In the genomic region with DNA sequence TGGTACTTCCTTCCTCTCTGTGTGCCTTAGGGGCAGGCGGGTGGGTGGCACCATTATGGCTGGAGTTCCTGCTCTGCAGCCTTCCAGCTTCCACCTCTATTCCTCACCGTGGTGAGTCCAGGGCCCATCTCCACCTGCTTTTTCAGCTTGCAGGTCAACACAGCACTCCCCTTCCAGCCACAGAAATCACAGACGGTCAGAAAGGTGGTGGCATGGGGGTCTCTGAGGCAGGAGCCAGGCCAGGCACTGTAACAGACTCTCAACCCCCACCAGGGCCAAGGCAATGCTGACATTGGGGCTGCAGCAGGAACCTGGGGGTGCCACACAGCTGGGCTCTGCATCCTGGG, we compare ENCODE assay signal across 20 cellular contexts. TPM values are rescaled to one million over a fixed set of nuclear protein-coding genes. Genes with fewer than 3 reads are reported as not detected.
DNase-seq lines count a peak whose midpoint lies in the region; ATAC-seq and TF ChIP-seq lines count a peak whose summit lies in the region.
"Had no signal": no experiment of that assay in that cellular context is flagged by ENCODE, and none has a peak within 500 bp of the region (broad histone marks: within the 10 kb centered on the region; RNA-seq: fewer than 3 reads in every experiment).

No MANE protein-coding gene starts in this region.

- H3K27me3 ChIP-seq in tibial nerve: no peaks in the 10 kb centered on the region
- H3K27me3 ChIP-seq: BLaER1 treated with 17β-estradiol and CSF1 and Interleukin-3, amounts not matched to agents 10 nM and 100 nM had no signal

- H3K4me1 ChIP-seq in tibial nerve: peaks cover 0 to 36% (median 12%) of the 10 kb centered on the region in 4 donors

- DNase-seq in Right ventricle myocardium superior: peak; percentile 33
- no peak for DNase-seq in left cardiac atrium
- peak; percentile 27 for DNase-seq in islet precursor cell
- peak; percentile 17 for DNase-seq in omental fat pad (ENCODE audit: low spot score)
- DNase-seq in tibial nerve (ENCODE audit: low spot score in 2 of 2): no peak
- DNase-seq in globus pallidus (ENCODE audit: low spot score): no peak
- DNase-seq in anterior cingulate cortex (lab: John Stamatoyannopoulos, UW): no peak
- DNase-seq: DMS79 treated with DMSO at 0.1 percent for 48 hours; KG1; NCI-H1436; NCI-H2029; NCI-H2171; NCI-H446; NK-92 treated with Interleukin-12 subunit alpha and Interleukin-12 subunit beta, amount 100 ng/mL, for 24 hours had no signal

- H3K4me3 ChIP-seq in tibial nerve: no peak overlapping the region
- H3K4me3 ChIP-seq: BLaER1 treated with 17β-estradiol and CSF1 and Interleukin-3, amounts not matched to agents 10 nM and 100 nM had no signal

- no peak for ATAC-seq in Right ventricle myocardium superior (ENCODE audit: poor library complexity)
- no peak for ATAC-seq in left cardiac atrium
- no peak for ATAC-seq in omental fat pad (ENCODE audit: low FRiP score)
- ATAC-seq in GM19452 (IDR thresholded peaks at IDR 0.05; ENCODE audit: unreplicated experiment): no peak
- ATAC-seq: HCT116 had no signal

- peaks cover 0 to 6% (median 0%) of the 10 kb centered on the region in 4 donors for H3K9me3 ChIP-seq in tibial nerve
- H3K9me3 ChIP-seq: BLaER1 treated with 17β-estradiol and CSF1 and Interleukin-3, amounts not matched to agents 10 nM and 100 nM had no signal

- H3K27ac ChIP-seq in tibial nerve: peak overlapping the region in 3 of 4 donors; percentile 30 to 100 (median 94)
- H3K27ac ChIP-seq: BLaER1 treated with 17β-estradiol and CSF1 and Interleukin-3, amounts not matched to agents 10 nM and 100 nM had no signal

- TF ChIP-seq POLR2A in tibial nerve (IDR thresholded peaks at IDR 0.05): no peak

- 83 to 84% methylated on average over 3 of the region's 3 CpGs for WGBS in tibial nerve, 2 donors

- TF ChIP-seq EP300 in tibial nerve (IDR thresholded peaks at IDR 0.05): no peak

- no peak for TF ChIP-seq CTCF in omental fat pad (IDR thresholded peaks at IDR 0.05)
- no peak for TF ChIP-seq CTCF in tibial nerve (IDR thresholded peaks at IDR 0.05)

- intact Hi-C loops in Right ventricle myocardium superior (cut with DNase I): no loop called here
- intact Hi-C loops in left cardiac atrium (cut with DNase I): loop anchor here in 1 of 2 donors (10.0 kb wide), 1 partner anchor 46 kb away; no protein-coding TSS in a partner anchor

- peaks cover 0 to 68% (median 4%) of the 10 kb centered on the region in 3 donors for H3K36me3 ChIP-seq in tibial nerve
- H3K36me3 ChIP-seq: BLaER1 treated with 17β-estradiol and CSF1 and Interleukin-3, amounts not matched to agents 10 nM and 100 nM had no signal

RNA-seq across cellular contexts. Expression of a gene that starts 16.6 kb away (rescaled TPM):
- total RNA-seq in Right ventricle myocardium superior (34.0 TPM), left cardiac atrium (10 to 100 TPM; 23.8 to 32.4 TPM), omental fat pad (10 to 100 TPM; 22.3 to 73.1 (median 59.9) TPM), tibial nerve (100 to 1,000 TPM; 138 to 234 (median 176) TPM)

RNA-seq across cellular contexts. Expression of a gene that starts 54.1 kb away (rescaled TPM):
- total RNA-seq in Right ventricle myocardium superior (not detected), left cardiac atrium (not detected), omental fat pad (not detected), tibial nerve (1 to 10 TPM in 1 of 4 donors, not detected in 3; 6.1 TPM)
- total RNA-seq: G401, OCI-LY7, RPMI7951 had no signal

Comparison
In these comparisons a context has a peak if more than half of its experiments do, and no peak if none do; other contexts are left out.
1. DNase-seq: peak in Right ventricle myocardium superior (single experiment), islet precursor cell (single experiment) and omental fat pad (single experiment); none in left cardiac atrium (single experiment), tibial nerve (0 of 2), globus pallidus (single experiment) and anterior cingulate cortex (0 of 58).